In genomic region chr9:99445377-99445891, GRCh38 we compare ENCODE assay signal across 11 cellular contexts.
A peak's percentile ranks its signal among the peaks of the same experiment; 100 is the strongest.
DNase-seq lines count a peak whose midpoint lies in the region; ATAC-seq and TF ChIP-seq lines count a peak whose summit lies in the region.
"Had no signal": no experiment of that assay in that cellular context is flagged by ENCODE, and none has a peak within 500 bp of the region (broad histone marks: within the 10 kb centered on the region; RNA-seq: fewer than 3 reads in every experiment).

No MANE protein-coding gene starts in this region.

- DNase-seq in HPDE6-E6E7 (ENCODE audit: extremely low spot score) (peak; percentile 76), brain microvascular endothelial cell (peak; percentile 88), hepatic stellate cell (ENCODE audit: low spot score) (peak; percentile 69), upper lobe of left lung (peak in 1 of 2 donors; percentile 26), GM19238 (ENCODE audit: insufficient read length, low spot score) (no peak)
- DNase-seq in stimulated activated naive CD4-positive, alpha-beta T cell treated with Interleukin-2 at 50 U/mL for 16 hours (lab: John Stamatoyannopoulos, UW), result no peak
- DNase-seq: spleen had no signal

- in situ Hi-C loops in brain microvascular endothelial cell (cut with HindIII; ENCODE audit: low pct_ligation_motif_present, low sequenced_read_pairs), result no loop called here

- no peak for TF ChIP-seq POLR2A in upper lobe of left lung (IDR thresholded peaks at IDR 0.05)

- no peak overlapping the region for H3K4me3 ChIP-seq in brain microvascular endothelial cell (ENCODE audit: low read depth, low read length)
- H3K4me3 ChIP-seq in upper lobe of left lung, result no peak overlapping the region
- H3K4me3 ChIP-seq: adrenal gland, spleen had no signal

- no peak for TF ChIP-seq EP300 in upper lobe of left lung (IDR thresholded peaks at IDR 0.05)

- 57% methylated on average over 4 of the region's 4 CpGs for WGBS in upper lobe of left lung, 2 donors

- no peaks in the 10 kb centered on the region for H3K36me3 ChIP-seq in brain microvascular endothelial cell (replicated peaks)
- no peaks in the 10 kb centered on the region for H3K36me3 ChIP-seq in upper lobe of left lung
- H3K36me3 ChIP-seq: adrenal gland, spleen had no signal

- no peaks in the 10 kb centered on the region for H3K4me1 ChIP-seq in upper lobe of left lung
- H3K4me1 ChIP-seq: adrenal gland, spleen had no signal

- H3K27me3 ChIP-seq in brain microvascular endothelial cell (replicated peaks) (no peaks in the 10 kb centered on the region), upper lobe of left lung (no peaks in the 10 kb centered on the region)
- H3K27me3 ChIP-seq: adrenal gland, spleen had no signal

- peak; percentile 78 to 84 for ATAC-seq in upper lobe of left lung (ENCODE audit: low FRiP score in 2 of 2)
- no peak for ATAC-seq in activated CD4-positive, CD25-positive, alpha-beta regulatory T cell treated with anti-CD3 and anti-CD28 coated beads, Interleukin-2, amount 50 U/mL, for 24 hours

- no peaks in the 10 kb centered on the region for H3K9me3 ChIP-seq in upper lobe of left lung
- H3K9me3 ChIP-seq: adrenal gland, spleen had no signal

- peak overlapping the region; percentile 11 for H3K27ac ChIP-seq in brain microvascular endothelial cell
- peak overlapping the region in 3 of 4 donors; percentile 14 to 44 (median 42) for H3K27ac ChIP-seq in upper lobe of left lung
- H3K27ac ChIP-seq: adrenal gland, HL-60, spleen, VCaP had no signal

- TF ChIP-seq CTCF in brain microvascular endothelial cell (IDR thresholded peaks at IDR 0.05; ENCODE audit: low read depth, low read length, missing control alignments) (no peak), upper lobe of left lung (IDR thresholded peaks at IDR 0.05) (no peak)

Comparison
In these comparisons a context has a peak if more than half of its experiments do, and no peak if none do; other contexts are left out.
1. DNase-seq: peak in HPDE6-E6E7 (single experiment), brain microvascular endothelial cell (single experiment) and hepatic stellate cell (single experiment); none in stimulated activated naive CD4-positive, alpha-beta T cell treated with Interleukin-2 at 50 U/mL for 16 hours (single experiment) and GM19238 (single experiment).
2. ATAC-seq: peak in upper lobe of left lung (2 of 2); none in activated CD4-positive, CD25-positive, alpha-beta regulatory T cell treated with anti-CD3 and anti-CD28 coated beads, Interleukin-2, amount 50 U/mL, for 24 hours (0 of 2).